Comparison of ENCODE assay signal across 8 cellular contexts in genomic region chr12:56104109-56104814, GRCh38. TPM values are rescaled to one million over a fixed set of nuclear protein-coding genes. Genes with fewer than 3 reads are reported as not detected.
DNase-seq lines count a peak whose midpoint lies in the region; ATAC-seq and TF ChIP-seq lines count a peak whose summit lies in the region.

TSS of gene PA2G4 (plus strand) at chr12:56104559. CDS start at chr12:56104738, 179 bp downstream.

- intact Hi-C loops in activated CD4-positive, alpha-beta T cell treated with anti-CD3 and anti-CD28 coated beads, Interleukin-2, amount 10 ng/mL, durations not matched to agents 24 days and 14 days (cut with micrococcal nuclease) = loop anchor here (1.0 to 5.0 kb wide), 11 partner anchors 12 to 388 kb away; partner anchors contain the start of genes BLOC1S1, GDF11, MYL6B and PYM1
- intact Hi-C loops in left colon (cut with DNase I, micrococcal nuclease) = no loop called here

- ATAC-seq in GM19324 (IDR thresholded peaks at IDR 0.05; ENCODE audit: low FRiP score, unreplicated experiment) (peak; percentile 94), HG03469 (IDR thresholded peaks at IDR 0.05; ENCODE audit: unreplicated experiment) (peak; percentile 84), left colon (peak; percentile 88)

- CTCF ChIA-PET in BJ (lab: Yijun Ruan, JAX) = interaction anchor here (0.6 to 3.1 kb wide), 11 partner anchors 13 to 397 kb away, joined by 3 to 20 read pairs (median 3); partner anchors contain the start of genes ERBB3, SUOX and ZC3H10

- no peaks in the 10 kb centered on the region for H3K9me3 Mint-ChIP-seq in activated CD4-positive, alpha-beta T cell treated with anti-CD3 and anti-CD28 coated beads, Interleukin-2, amount 10 ng/mL, durations not matched to agents 24 days and 14 days

- H3K4me3 ChIP-seq in BJ (ENCODE audit: low read depth, low read length) (peak within 1 kb of the TSS; percentile 94), coronary artery (peak within 1 kb of the TSS; percentile 91)

- H3K27ac ChIP-seq in coronary artery = peak within 1 kb of the TSS; percentile 73 to 93

- no peaks in the 10 kb centered on the region for H3K27me3 Mint-ChIP-seq in activated CD4-positive, alpha-beta T cell treated with anti-CD3 and anti-CD28 coated beads, Interleukin-2, amount 10 ng/mL, durations not matched to agents 24 days and 14 days

- peaks cover 3% of the 10 kb centered on the region; the same call in 1 of the 2 replicates for H3K36me3 ChIP-seq in BJ (ENCODE audit: control insufficient read depth, insufficient read depth, low read length)

- no peaks in the 10 kb centered on the region for H3K27me3 ChIP-seq in BJ (ENCODE audit: control insufficient read depth, insufficient read depth, low read length)

- peak; percentile 97 for DNase-seq in BJ (ENCODE audit: low read depth)
- DNase-seq in NCI-H526 treated with DMSO at 0.1 percent for 48 hours (lab: John Stamatoyannopoulos, UW) = peak; percentile 98
- DNase-seq in activated CD4-positive, alpha-beta T cell treated with anti-CD3 and anti-CD28 coated beads, Interleukin-2, amount 10 ng/mL, durations not matched to agents 24 days and 14 days = peak; percentile 100
- peak; percentile 99 for DNase-seq in coronary artery (ENCODE audit: low spot score)
- peak; percentile 97 to 99 for DNase-seq in left colon
- peak; percentile 99 for DNase-seq in stimulated activated CD4-positive, alpha-beta T cell treated with anti-CD3 and anti-CD28 coated beads, Interleukin-1b, Interleukin-23, amount 100 ng/mL, for 48 hours

- H3K4me1 Mint-ChIP-seq in activated CD4-positive, alpha-beta T cell treated with anti-CD3 and anti-CD28 coated beads, Interleukin-2, amount 10 ng/mL, durations not matched to agents 24 days and 14 days = peaks cover 38% of the 10 kb centered on the region

- H3K4me3 Mint-ChIP-seq in activated CD4-positive, alpha-beta T cell treated with anti-CD3 and anti-CD28 coated beads, Interleukin-2, amount 10 ng/mL, durations not matched to agents 24 days and 14 days = peak within 1 kb of the TSS; percentile 98

- no peak for TF ChIP-seq CTCF in BJ (IDR thresholded peaks at IDR 0.05; ENCODE audit: insufficient read depth, low read depth, low read length)
- TF ChIP-seq CTCF in coronary artery (IDR thresholded peaks at IDR 0.05) = no peak

- H3K36me3 Mint-ChIP-seq in activated CD4-positive, alpha-beta T cell treated with anti-CD3 and anti-CD28 coated beads, Interleukin-2, amount 10 ng/mL, durations not matched to agents 24 days and 14 days (ENCODE audit: low read depth) = peaks cover 45% of the 10 kb centered on the region

- POLR2A ChIA-PET in BJ (lab: Charles Lee) = interaction anchor here (0.8 to 1.8 kb wide), 5 partner anchors 11 to 25 kb away, joined by 3 to 13 read pairs (median 5); partner anchors contain the start of genes ERBB3, ESYT1, RPL41 and ZC3H10

- H3K27ac Mint-ChIP-seq in activated CD4-positive, alpha-beta T cell treated with anti-CD3 and anti-CD28 coated beads, Interleukin-2, amount 10 ng/mL, durations not matched to agents 24 days and 14 days = peak within 1 kb of the TSS; percentile 98

RNA-seq across cellular contexts. Expression of gene PA2G4, which starts in this region (rescaled TPM):
- polyA plus RNA-seq in BJ (2011; rRNA removed) = 134 and 215 TPM in 2 replicates
- 38.6 and 41.5 TPM in 2 replicates for polyA minus RNA-seq in BJ (2011; rRNA and poly(A)+ RNA removed)
- total RNA-seq in activated CD4-positive, alpha-beta T cell treated with anti-CD3 and anti-CD28 coated beads, Interleukin-2, amount 10 ng/mL, durations not matched to agents 24 days and 14 days = 453 and 472 TPM in 2 replicates
- total RNA-seq in left colon = 10 to 100 TPM; 59.6 to 80.9 TPM

Comparison
In these comparisons a context has a peak if more than half of its experiments do, and no peak if none do; other contexts are left out.
1. Peak in every context shown above with its lines: DNase-seq, ATAC-seq, H3K4me3 ChIP-seq and H3K27ac ChIP-seq.